ENCODE assay signal across 20 cellular contexts in genomic region chr1:224059897-224060462, GRCh38. TPM values are rescaled to one million over a fixed set of nuclear protein-coding genes. Genes with fewer than 3 reads are reported as not detected.
DNase-seq lines count a peak whose midpoint lies in the region; ATAC-seq, FAIRE-seq and TF ChIP-seq lines count a peak whose summit lies in the region.
"Had no signal": no experiment of that assay in that cellular context is flagged by ENCODE, and none has a peak within 500 bp of the region (broad histone marks: within the 10 kb centered on the region; RNA-seq: fewer than 3 reads in every experiment).

No MANE protein-coding gene starts in this region.

- no peak for TF ChIP-seq EP300 in HepG2 (IDR thresholded peaks at IDR 0.05; ENCODE audit: low read depth in 2 of 2, low read length in 2 of 2)
- TF ChIP-seq EP300 in HepG2 (CRISPR knock-in tag; IDR thresholded peaks at IDR 0.05; ENCODE audit: borderline replicate concordance), result no peak

- POLR2A ChIA-PET in HepG2 (lab: Yijun Ruan, JAX), result no interaction called here

- H3K9me3 ChIP-seq in HepG2 (ENCODE audit: low read length) (no peaks in the 10 kb centered on the region), right lobe of liver (no peaks in the 10 kb centered on the region), pancreas (no peaks in the 10 kb centered on the region)
- H3K9me3 ChIP-seq: BLaER1, Caco-2 had no signal

- no peak overlapping the region for H3K27ac ChIP-seq in HepG2 (ENCODE audit: extremely low read length, insufficient read depth, low read length)
- no peak overlapping the region for H3K27ac ChIP-seq in right lobe of liver
- no peak overlapping the region for H3K27ac ChIP-seq in pancreas
- H3K27ac ChIP-seq: 22Rv1, BLaER1, C4-2B had no signal

- in situ Hi-C loops in HepG2 (cut with HindIII; ENCODE audit: extremely low pct_ligation_motif_present, low pct_unique_long_range_greater_than_20kb), result no loop called here

- intact Hi-C loops in HepG2 (cut with micrococcal nuclease; ENCODE audit: unreplicated experiment) (no loop called here), right lobe of liver (cut with DNase I) (loop anchor here in 1 of 2 donors (10.0 kb wide), 1 partner anchor 365 kb away; no protein-coding TSS in a partner anchor), pancreas (cut with DNase I) (no loop called here)

- no peak for TF ChIP-seq CTCF in HepG2 (CRISPR knock-in tag; IDR thresholded peaks at IDR 0.05)
- TF ChIP-seq CTCF in right lobe of liver (IDR thresholded peaks at IDR 0.05), result no peak
- no peak for TF ChIP-seq CTCF in fibroblast of the aortic adventitia (IDR thresholded peaks at IDR 0.05; ENCODE audit: insufficient read depth, low read length)
- TF ChIP-seq CTCF in pancreas (IDR thresholded peaks at IDR 0.05), result no peak

- no peaks in the 10 kb centered on the region for H3K36me3 ChIP-seq in HepG2 (replicated peaks in 1 of 2; ENCODE audit: control insufficient read depth in 1 of 2, insufficient read depth in 2 of 2, low read length in 2 of 2)
- no peaks in the 10 kb centered on the region for H3K36me3 ChIP-seq in right lobe of liver
- H3K36me3 ChIP-seq in pancreas, result no peaks in the 10 kb centered on the region
- H3K36me3 ChIP-seq: BLaER1, HAP-1 had no signal

- no peak for TF ChIP-seq RAD21 in HepG2 (CRISPR knock-in tag; IDR thresholded peaks at IDR 0.05)

- WGBS in HepG2 (ENCODE audit: low lambda C conversion rate), result 25% methylated on average over 7 of the region's 7 CpGs
- 72% methylated on average over 7 of the region's 7 CpGs for WGBS in right lobe of liver (ENCODE audit: insufficient coverage, low coverage, low lambda C conversion rate, missing lambda C conversion rate)
- 71 to 77% methylated on average over 7 of the region's 7 CpGs for WGBS in pancreas, 2 donors

- FAIRE-seq in HepG2 (lab: Jason Lieb, UNC) (no peak), pancreas (lab: Jason Lieb, UNC) (no peak)
- FAIRE-seq: A204.1, G401.6, GM12892, H54 had no signal

- no peak overlapping the region for H3K9ac ChIP-seq in HepG2 (ENCODE audit: insufficient read depth, low read depth, low read length)
- H3K9ac ChIP-seq: BLaER1 had no signal

- ATAC-seq in HepG2 (no peak), right lobe of liver (no peak), pancreas (no peak)
- ATAC-seq: CD8-positive, alpha-beta T cell had no signal

- H3K4me2 ChIP-seq in HepG2 (ENCODE audit: low read depth, low read length), result no peak overlapping the region
- H3K4me2 ChIP-seq: BLaER1 had no signal

- no peaks in the 10 kb centered on the region for H3K79me2 ChIP-seq in HepG2 (ENCODE audit: insufficient read depth, low read length)

- H2AFZ ChIP-seq in HepG2 (ENCODE audit: low read length), result no peak overlapping the region

- BruUV-seq in HepG2 (replicated peaks; lab: Mats Ljungman, UMichigan), result no TSS peak

- no peaks in the 10 kb centered on the region; a peak in 3 of 5 replicates for H3K27me3 ChIP-seq in HepG2 (ENCODE audit: control insufficient read depth in 1 of 2, insufficient read depth in 2 of 2, low read length in 2 of 2)
- no peaks in the 10 kb centered on the region for H3K27me3 ChIP-seq in right lobe of liver
- no peaks in the 10 kb centered on the region for H3K27me3 ChIP-seq in pancreas
- H3K27me3 ChIP-seq: BLaER1 had no signal

- TF ChIP-seq POLR2A in HepG2 (IDR thresholded peaks at IDR 0.05; ENCODE audit: insufficient read depth in 1 of 2, low read depth in 2 of 2, low read length in 2 of 2) (no peak), right lobe of liver (IDR thresholded peaks at IDR 0.05) (no peak)

- H3K4me3 ChIP-seq in HepG2 (replicated peaks in 1 of 3; ENCODE audit: insufficient read depth in 1 of 3, low read depth in 2 of 3, low read length in 3 of 3), result no peak overlapping the region
- no peak overlapping the region for H3K4me3 ChIP-seq in right lobe of liver
- no peak overlapping the region for H3K4me3 ChIP-seq in fibroblast of the aortic adventitia (ENCODE audit: low read depth, low read length)
- no peak overlapping the region for H3K4me3 ChIP-seq in pancreas
- H3K4me3 ChIP-seq: BLaER1, HAP-1 had no signal

- no peaks in the 10 kb centered on the region for H4K20me1 ChIP-seq in HepG2 (ENCODE audit: insufficient read depth, low read length)
- H4K20me1 ChIP-seq: BLaER1 had no signal

- no peak for DNase-seq in HepG2 (ENCODE audit: low spot score)
- DNase-seq in right lobe of liver, result no peak
- peak; percentile 70 for DNase-seq in dermis blood vessel endothelial cell
- peak; percentile 7 for DNase-seq in fibroblast of the aortic adventitia (ENCODE audit: low read depth)
- DNase-seq in NCI-H345 (lab: John Stamatoyannopoulos, UW), result no peak
- DNase-seq in pancreas, result no peak
- DNase-seq: Caco-2; CD4-positive, CD25-positive, alpha-beta regulatory T cell; CD8-positive, alpha-beta T cell; DMS153; DND-41; GOT3 had no signal

- CTCF ChIA-PET in HepG2 (lab: Yijun Ruan, JAX; ENCODE audit: low intra/inter-chr PET ratio, low total read pairs), result no interaction called here

- peaks cover 15% of the 10 kb centered on the region for H3K4me1 ChIP-seq in HepG2 (ENCODE audit: insufficient read depth, low read length)
- no peaks in the 10 kb centered on the region for H3K4me1 ChIP-seq in right lobe of liver
- no peaks in the 10 kb centered on the region for H3K4me1 ChIP-seq in pancreas
- H3K4me1 ChIP-seq: BLaER1, HAP-1 had no signal

TF ChIP-seq in HepG2, 621 proteins besides CTCF, POLR2A, EP300 and RAD21:
- TF ChIP-seq PCBP2 (optimal IDR thresholded peaks at IDR 0.05; ENCODE audit: low read depth, low read length, poor library complexity, severe bottlenecking), result no peak
- TF ChIP-seq ZNF12 (CRISPR knock-in tag; IDR thresholded peaks at IDR 0.05), result peak; percentile 82

RNA-seq across cellular contexts. Expression of gene FBXO28, which starts 53.9 kb away (rescaled TPM):
- total RNA-seq in HepG2 (2016; rRNA removed; fragmentation: Illumina TruSeq; extraction: Trizol), result 29.1 and 38.2 TPM in 2 replicates
- 3.6 and 4.3 TPM in 2 replicates for total RNA-seq in HepG2 (2016; cell fraction: cytosol; rRNA removed; fragmentation: Illumina TruSeq; extraction: Trizol; ENCODE audit: low read depth)
- 29.7 and 37.5 TPM in 2 replicates for total RNA-seq in HepG2 (2016; cell fraction: insoluble cytoplasmic fraction; rRNA removed; fragmentation: Illumina TruSeq; extraction: Trizol)
- 12.9 and 13.7 TPM in 2 replicates for total RNA-seq in HepG2 (2016; cell fraction: membrane; rRNA removed; fragmentation: Illumina TruSeq; extraction: Trizol)
- 20.6 and 25.7 TPM in 2 replicates for total RNA-seq in HepG2 (2016; cell fraction: nucleus; rRNA removed; fragmentation: Illumina TruSeq; extraction: Trizol)
- polyA plus RNA-seq in HepG2 (2011; rRNA removed), result 6.9 and 8.5 TPM in 2 replicates
- 5.0 and 5.6 TPM in 2 replicates for polyA plus RNA-seq in HepG2 (2011; cell fraction: cytosol; rRNA removed)
- 5.5 and 6.6 TPM in 2 replicates for polyA plus RNA-seq in HepG2 (2011; cell fraction: nucleus; rRNA removed)
- polyA plus RNA-seq in HepG2 (2012), result 7.4 and 8.5 TPM in 2 replicates
- polyA plus RNA-seq in HepG2 (2016; cell fraction: cytosol; fragmentation: Illumina TruSeq; extraction: Trizol; ENCODE audit: low read depth), result 1.5 and 2.2 TPM in 2 replicates
- 25.0 and 28.7 TPM in 2 replicates for polyA plus RNA-seq in HepG2 (2016; cell fraction: insoluble cytoplasmic fraction; fragmentation: Illumina TruSeq; extraction: Trizol; ENCODE audit: low read depth)
- polyA plus RNA-seq in HepG2 (2016; cell fraction: membrane; fragmentation: Illumina TruSeq; extraction: Trizol; ENCODE audit: low read depth), result 4.5 and 6.0 TPM in 2 replicates
- polyA plus RNA-seq in HepG2 (2016; cell fraction: nucleus; fragmentation: Illumina TruSeq; extraction: Trizol; ENCODE audit: insufficient read depth, low read depth), result 18.0 and 25.6 TPM in 2 replicates
- polyA minus RNA-seq in HepG2 (2011; rRNA and poly(A)+ RNA removed; ENCODE audit: low replicate concordance), result 9.9 and 23.9 TPM in 2 replicates
- 12.4 and 15.0 TPM in 2 replicates for polyA minus RNA-seq in HepG2 (2011; cell fraction: cytosol; rRNA and poly(A)+ RNA removed)
- polyA minus RNA-seq in HepG2 (2011; cell fraction: nucleus; rRNA and poly(A)+ RNA removed), result 36.1 and 39.4 TPM in 2 replicates
- 10 to 100 TPM; 11.5 to 20.9 (median 15.3) TPM for total RNA-seq in right lobe of liver
- 64.5 and 82.2 TPM in 2 replicates for total RNA-seq in dermis blood vessel endothelial cell
- total RNA-seq in fibroblast of the aortic adventitia (ENCODE audit: low replicate concordance), result 14.7 and 37.1 TPM in 2 replicates
- total RNA-seq in pancreas, result 10 to 100 TPM in 4 of 6 donors, 1 to 10 TPM in 2; 9.2 to 14.9 (median 13.0) TPM
- polyA plus RNA-seq in pancreas, result 1 to 10 TPM; 4.9 to 6.5 TPM

Comparison
In these comparisons a context has a peak if more than half of its experiments do, and no peak if none do; other contexts are left out.
1. DNase-seq: peak in dermis blood vessel endothelial cell (single experiment) and fibroblast of the aortic adventitia (single experiment); none in HepG2 (single experiment), right lobe of liver (0 of 3), NCI-H345 (single experiment) and pancreas (0 of 6).